31 cellular contexts compared by ENCODE assay signal in the genomic region with DNA sequence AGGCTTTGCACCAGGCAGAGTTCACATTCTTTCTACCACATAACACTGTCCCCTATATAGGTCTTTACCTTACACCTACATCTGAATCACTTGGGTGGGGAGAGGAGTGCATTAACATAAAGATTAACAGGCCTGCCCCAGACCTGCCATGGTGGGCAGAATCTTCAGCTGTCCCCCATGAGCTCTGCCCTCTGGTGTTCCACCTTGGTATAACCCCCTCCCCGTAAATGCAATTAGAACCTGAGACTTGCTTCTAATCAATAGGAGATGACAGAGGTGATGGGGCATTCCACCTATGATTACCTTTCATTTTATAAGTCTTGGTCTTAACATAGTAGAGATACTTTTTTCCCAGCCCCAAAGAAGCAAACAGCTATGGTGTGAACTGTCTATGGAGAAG. TPM values are rescaled to one million over a fixed set of nuclear protein-coding genes. Genes with fewer than 3 reads are reported as not detected.
DNase-seq lines count a peak whose midpoint lies in the region; ATAC-seq, FAIRE-seq and TF ChIP-seq lines count a peak whose summit lies in the region.
"Had no signal": no experiment of that assay in that cellular context is flagged by ENCODE, and none has a peak within 500 bp of the region (broad histone marks: within the 10 kb centered on the region; RNA-seq: fewer than 3 reads in every experiment).

No MANE protein-coding gene starts in this region.

- H3K9ac ChIP-seq in MM.1S (ENCODE audit: low read length) (no peak overlapping the region), H1 (replicated peaks in 1 of 4; ENCODE audit: extremely low read depth in 1 of 4, low read depth in 3 of 4, low read length in 3 of 4) (no peak overlapping the region)

- no peak for ATAC-seq in HG03460 (IDR thresholded peaks at IDR 0.05; ENCODE audit: unreplicated experiment)
- ATAC-seq: A549, left cardiac atrium, right cardiac atrium had no signal

- H2AFZ ChIP-seq in MM.1S (ENCODE audit: low read length) (no peak overlapping the region), H1 (ENCODE audit: low read length) (no peak overlapping the region)

- H3K23ac ChIP-seq in H1 (ENCODE audit: insufficient read length): no peak overlapping the region

- no peak overlapping the region for H2BK12ac ChIP-seq in H1 (ENCODE audit: low read depth, low read length)

- no peak overlapping the region for H3K4me2 ChIP-seq in MM.1S (ENCODE audit: low read depth, low read length)
- H3K4me2 ChIP-seq in H1 (ENCODE audit: insufficient read depth in 1 of 2, low read depth in 2 of 2, low read length in 2 of 2): no peak overlapping the region
- H3K4me2 ChIP-seq: A549 had no signal

- WGBS in H1 (ENCODE audit: extremely low coverage in 1 of 2, insufficient coverage in 1 of 2, insufficient read length in 1 of 2, insufficient replicate concordance in 2 of 2, low coverage in 1 of 2, low lambda C conversion rate in 2 of 2, missing lambda C conversion rate in 1 of 2), 2 experiments: 97% methylated on average over 1 of the region's 1 CpG; no CpG with 5 or more reads in 1 of the 2 experiments

- no peak overlapping the region for H4K5ac ChIP-seq in H1 (ENCODE audit: insufficient read length, low read depth, low read length)

- no peak overlapping the region for H2BK15ac ChIP-seq in H1 (ENCODE audit: low read length)

- H3K27me3 ChIP-seq in MM.1S (replicated peaks; ENCODE audit: insufficient read depth, low read length) (no peaks in the 10 kb centered on the region), H1 (replicated peaks in 1 of 4; ENCODE audit: control insufficient read depth in 3 of 4, extremely low read depth in 1 of 4, insufficient read depth in 3 of 4, low read length in 3 of 4) (no peaks in the 10 kb centered on the region)
- H3K27me3 ChIP-seq: BE2C, cardiac muscle cell had no signal

- no peak overlapping the region for H3K4ac ChIP-seq in H1 (replicated peaks; ENCODE audit: insufficient read length, low read depth, low read length)

- H2BK5ac ChIP-seq in H1 (ENCODE audit: low read depth, low read length): no peak overlapping the region

- peak; percentile 37 to 43 for TF ChIP-seq RAD21 in H1 (IDR thresholded peaks at IDR 0.05 in 1 of 2, conservative IDR thresholded peaks at IDR 0.05 in 1 of 2; ENCODE audit: low read depth in 2 of 2, low read length in 2 of 2)

- POLR2A ChIA-PET in H1 (lab: Charles Lee; ENCODE audit: partially characterized antibody): interaction anchor here (1.5 kb wide), 1 partner anchor 20 kb away, joined by 3 read pairs; a partner anchor contains a TSS

- H3K79me1 ChIP-seq in H1 (ENCODE audit: low read depth, low read length): no peaks in the 10 kb centered on the region

- no peaks in the 10 kb centered on the region for H3K9me3 ChIP-seq in MM.1S (replicated peaks; ENCODE audit: insufficient read depth, low read length)
- peaks cover 0 to 4% of the 10 kb centered on the region in 2 experiments; a peak in 3 of 4 replicates for H3K9me3 ChIP-seq in H1 (ENCODE audit: insufficient read depth in 2 of 2, low read depth in 1 of 2, low read length in 1 of 2)
- H3K9me3 ChIP-seq: A549, BE2C had no signal

- H3K79me2 ChIP-seq in MM.1S (ENCODE audit: low read length) (no peaks in the 10 kb centered on the region), H1 (ENCODE audit: control insufficient read depth in 1 of 2, insufficient read depth in 2 of 2, low read length in 2 of 2) (no peaks in the 10 kb centered on the region)

- FAIRE-seq in H1 (lab: Jason Lieb, UNC) (no peak), RCC 7860 (lab: Jason Lieb, UNC) (no peak)
- FAIRE-seq: A549 had no signal

- no peaks in the 10 kb centered on the region for H3F3A ChIP-seq in MM.1S (ENCODE audit: insufficient read depth, low read length)

- no peak overlapping the region for H3K14ac ChIP-seq in H1 (ENCODE audit: insufficient read length)

- no peak overlapping the region for H2AK5ac ChIP-seq in H1 (ENCODE audit: low read depth, low read length)

- no peaks in the 10 kb centered on the region for H4K20me1 ChIP-seq in MM.1S (ENCODE audit: insufficient read depth, low read length)
- H4K20me1 ChIP-seq in H1 (replicated peaks in 1 of 2; ENCODE audit: control insufficient read depth in 1 of 2, insufficient read depth in 2 of 2, low read length in 2 of 2): no peaks in the 10 kb centered on the region

- H3K27ac ChIP-seq in MM.1S (ENCODE audit: low read length) (no peak overlapping the region), H1 (ENCODE audit: low read depth, low read length) (no peak overlapping the region)
- H3K27ac ChIP-seq: A549, cardiac muscle cell had no signal

- no peaks in the 10 kb centered on the region for H3K36me3 ChIP-seq in MM.1S (replicated peaks; ENCODE audit: insufficient read depth, low read length)
- H3K36me3 ChIP-seq in H1 (ENCODE audit: control insufficient read depth in 2 of 4, insufficient read depth in 4 of 4, low read length in 3 of 4): no peaks in the 10 kb centered on the region
- H3K36me3 ChIP-seq: BE2C, cardiac muscle cell had no signal

- no peak overlapping the region for H3K56ac ChIP-seq in H1 (replicated peaks; ENCODE audit: insufficient read length, low read depth, low read length)

- H2BK20ac ChIP-seq in H1 (ENCODE audit: low read length): no peak overlapping the region

- no peak overlapping the region for H4K8ac ChIP-seq in H1 (ENCODE audit: extremely low read depth, insufficient read depth, low read length)

- H3K9me2 ChIP-seq in MM.1S (replicated peaks; ENCODE audit: insufficient read depth, low read length): no peaks in the 10 kb centered on the region

- H3K18ac ChIP-seq in H1 (ENCODE audit: extremely low read depth, low read length): no peak overlapping the region

- CTCF ChIA-PET in H1 (lab: Charles Lee; ENCODE audit: partially characterized antibody): interaction anchor here (0.6 to 1.5 kb wide), 11 partner anchors 10 to 1057 kb away, joined by 3 to 5 read pairs (median 3); a partner anchor contains a TSS

- no peak overlapping the region for H2BK120ac ChIP-seq in H1 (replicated peaks; ENCODE audit: low read depth, low read length)

- peak; percentile 18; the same call in 1 of the 2 replicates for TF ChIP-seq CTCF in MM.1S (IDR thresholded peaks at IDR 0.05; ENCODE audit: low read length)
- peak; percentile 21 to 39 (median 34); a peak in 2 of 4 replicates for TF ChIP-seq CTCF in H1 (IDR thresholded peaks at IDR 0.05; ENCODE audit: control extremely low read depth in 1 of 3, insufficient read depth in 1 of 3, low read depth in 1 of 3, low read length in 3 of 3)

- TF ChIP-seq POLR2A in H1 (IDR thresholded peaks at IDR 0.05; ENCODE audit: control extremely low read depth in 1 of 2, low read depth in 2 of 2, low read length in 2 of 2): no peak

- peak; percentile 3 for DNase-seq in stimulated activated CD4-positive, alpha-beta T cell treated with anti-CD3 and anti-CD28 coated beads, Interleukin-15, amount 100 ng/mL, for 24 hours
- DNase-seq in stimulated activated CD4-positive, alpha-beta T cell treated with anti-CD3 and anti-CD28 coated beads, Interleukin-2, amount 100 ng/mL, for 48 hours: no peak
- DNase-seq in MM.1S: no peak
- no peak for DNase-seq in H1 (ENCODE audit: low read depth in 1 of 2, low spot score in 2 of 2)
- DNase-seq in NCI-H1930 (lab: John Stamatoyannopoulos, UW): no peak
- no peak for DNase-seq in RCC 7860 (ENCODE audit: low spot score)
- no peak for DNase-seq in NCI-H2196 (lab: John Stamatoyannopoulos, UW; ENCODE audit: unreplicated experiment)
- DNase-seq: activated CD4-positive, alpha-beta T cell treated with anti-CD3 and anti-CD28 coated beads for 1 hour; activated CD8-positive, alpha-beta memory T cell treated with anti-CD3 and anti-CD28 coated beads for 24 hours; activated naive CD4-positive, alpha-beta T cell treated with anti-CD3 and anti-CD28 coated beads for 36 hours; activated T-cell treated with anti-CD3 and anti-CD28 coated beads, Interleukin-2, amount 50 U/mL, for 24 hours; amniotic stem cell; BE2C; COR-L47; cortex of kidney; HCEC 1CT; head of caudate nucleus; left cardiac atrium; mesendoderm; naive B cell; NCI-H1048; NCI-H2029; right cardiac atrium; SHP77; trophoblast cell had no signal

- no peak for TF ChIP-seq EP300 in H1 (IDR thresholded peaks at IDR 0.05; ENCODE audit: borderline replicate concordance in 1 of 2, low read depth in 2 of 2, low read length in 2 of 2)

- H3K4me1 ChIP-seq in MM.1S (ENCODE audit: low read length) (no peaks in the 10 kb centered on the region), H1 (replicated peaks in 1 of 4; ENCODE audit: control insufficient read depth in 3 of 4, insufficient read depth in 4 of 4, low read length in 3 of 4) (no peaks in the 10 kb centered on the region; a peak in 1 of 7 replicates)
- H3K4me1 ChIP-seq: A549, BE2C had no signal

- H3K4me3 ChIP-seq in MM.1S (ENCODE audit: low read length): no peak overlapping the region
- no peak overlapping the region for H3K4me3 ChIP-seq in H1 (ENCODE audit: extremely low read depth in 1 of 4, insufficient read depth in 2 of 4, low read depth in 3 of 4, low read length in 4 of 4)
- H3K4me3 ChIP-seq: A549, cardiac muscle cell had no signal

- H3K23me2 ChIP-seq in H1 (ENCODE audit: low read depth, low read length): no peaks in the 10 kb centered on the region

- no peak overlapping the region for H4K91ac ChIP-seq in H1 (replicated peaks; ENCODE audit: insufficient read length, low read length)

TF ChIP-seq in H1, 55 proteins besides CTCF, POLR2A, EP300 and RAD21:
- TF ChIP-seq RBBP5 (IDR thresholded peaks at IDR 0.05; ENCODE audit: borderline replicate concordance, low read depth, low read length) (no peak), TEAD4 (IDR thresholded peaks at IDR 0.05; ENCODE audit: low read depth, low read length) (no peak), SP1 (IDR thresholded peaks at IDR 0.05; ENCODE audit: low read depth, low read length) (no peak)

RNA-seq across cellular contexts. Expression of a gene that starts 20.4 kb away (rescaled TPM):
- 0.96 and 1.8 TPM in 2 replicates for total RNA-seq in H1 (2021; fragmentation: NEBNext Ultra II Directional; extraction: Animal tissue kit (Norgen Biotek cat#: 25700))
- polyA plus RNA-seq in H1 (2011; rRNA removed): 0.18 and 0.42 TPM in 2 replicates
- polyA plus RNA-seq in H1 (2011; cell fraction: cytosol; rRNA removed): 0.34 TPM
- polyA plus RNA-seq in H1 (2011; cell fraction: nucleus; rRNA removed): 1.2 TPM
- polyA plus RNA-seq in H1 (2012, experiment 1 of 2): 0.43 to 1.1 TPM (median 0.63 TPM) in 4 replicates
- 0.07 TPM for polyA plus RNA-seq in H1 (2012, experiment 2 of 2)
- 0.39 TPM for polyA plus RNA-seq in H1 (2013, experiment 1 of 2)
- 0.37 TPM for polyA plus RNA-seq in H1 (2013, experiment 2 of 2)
- 2.8 and 3.7 TPM in 2 replicates for polyA minus RNA-seq in H1 (2011; rRNA and poly(A)+ RNA removed)
- 1.2 TPM for polyA minus RNA-seq in H1 (2011; cell fraction: cytosol; rRNA and poly(A)+ RNA removed)
- 5.9 TPM for polyA minus RNA-seq in H1 (2011; cell fraction: nucleus; rRNA and poly(A)+ RNA removed)
- total RNA-seq: activated naive CD4-positive, alpha-beta T cell treated with anti-CD3 and anti-CD28 coated beads for 36 hours; HT1080; NCI-H460; osteocyte had no signal
- polyA plus RNA-seq: A549 had no signal
